In the genomic region with DNA sequence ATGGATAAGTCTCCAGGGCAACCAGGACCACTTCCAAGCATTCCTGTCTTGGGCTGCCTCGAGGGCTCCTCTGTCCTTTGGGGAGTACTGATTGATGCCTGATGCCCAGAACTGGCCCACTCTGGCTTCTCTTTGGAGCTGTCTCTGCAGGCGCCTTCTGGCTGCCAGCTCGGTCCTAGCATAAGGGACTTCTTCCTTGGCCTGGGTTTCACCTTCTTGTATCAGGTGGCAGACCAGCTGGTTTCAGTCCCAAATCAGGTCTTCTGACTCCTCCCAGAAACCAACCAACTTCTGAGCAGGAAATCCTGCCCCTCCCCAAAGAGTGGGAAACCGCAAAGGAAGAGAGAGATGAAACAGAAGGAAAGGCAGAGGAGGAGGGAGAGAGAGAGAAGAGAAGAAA, we compare ENCODE assay signal across 1 cellular context.
TF ChIP-seq lines count a peak whose summit lies in the region.

No MANE protein-coding gene starts in this region.

TF ChIP-seq in GM12878, 131 proteins besides CTCF, POLR2A, EP300 and RAD21 (continued from another document):
- TF ChIP-seq RUNX3 (IDR thresholded peaks at IDR 0.05; ENCODE audit: low read length): peak; percentile 33; the same call in 1 of the 2 replicates
- TF ChIP-seq IKZF1 (conservative IDR thresholded peaks at IDR 0.05): peak; percentile 17; the same call in 1 of the 2 replicates
- no peak for TF ChIP-seq POLR2AphosphoS5 (IDR thresholded peaks at IDR 0.05; ENCODE audit: low read length)
- 0 out of 2 replicates have a peak, but pooled peaks have one; percentile 11 for TF ChIP-seq RAD51 (IDR thresholded peaks at IDR 0.05)
